In genomic region chr2:61512768-61513398, GRCh38 we compare ENCODE assay signal across 28 cellular contexts. TPM values are rescaled to one million over a fixed set of nuclear protein-coding genes. Genes with fewer than 3 reads are reported as not detected.
DNase-seq lines count a peak whose midpoint lies in the region; ATAC-seq and TF ChIP-seq lines count a peak whose summit lies in the region.
"Had no signal": no experiment of that assay in that cellular context is flagged by ENCODE, and none has a peak within 500 bp of the region (broad histone marks: within the 10 kb centered on the region; RNA-seq: fewer than 3 reads in every experiment).

No MANE protein-coding gene starts in this region.

- RAD21 ChIA-PET in HCT116 (lab: Charles Lee; ENCODE audit: low non-redundant PET in 1 of 2, low total read pairs in 2 of 2, uncharacterized antibody in 2 of 2, unreplicated experiment in 2 of 2) = no interaction called here

- intact Hi-C loops in HCT116 (cut with micrococcal nuclease) = no loop called here

- H3K4me2 ChIP-seq in HCT116 (ENCODE audit: low read length) = no peak overlapping the region
- H3K4me2 ChIP-seq: A549, KMS-11 had no signal

- no peak for ATAC-seq in activated T-cell treated with anti-CD3 and anti-CD28 coated beads, Interleukin-2, amount 50 U/mL, for 72 hours (replicated peaks in 1 of 2)
- ATAC-seq in HCT116 = no peak
- ATAC-seq in memory B cell (ENCODE audit: low read depth) = no peak
- no peak for ATAC-seq in stimulated activated effector memory CD8-positive, alpha-beta T cell treated with anti-CD3 and anti-CD28 coated beads, Interleukin-12 subunit alpha, Interleukin-12 subunit beta, amount 100 ng/mL, for 72 hours
- ATAC-seq: A549, GM12878, heart left ventricle had no signal

- H3K36me3 Mint-ChIP-seq in activated T-cell treated with anti-CD3 and anti-CD28 coated beads, Interleukin-2, amount 50 U/mL, for 72 hours (ENCODE audit: insufficient read depth in 2 of 2) = peaks cover 1 to 18% of the 10 kb centered on the region in 2 donors
- H3K36me3 Mint-ChIP-seq in memory B cell = peaks cover 15% of the 10 kb centered on the region
- peaks cover 100% of the 10 kb centered on the region for H3K36me3 Mint-ChIP-seq in stimulated activated effector memory CD8-positive, alpha-beta T cell treated with anti-CD3 and anti-CD28 coated beads, Interleukin-12 subunit alpha, Interleukin-12 subunit beta, amount 100 ng/mL, for 72 hours

- H3K4me3 ChIP-seq in HCT116 (replicated peaks in 1 of 2; ENCODE audit: low read depth in 1 of 2, low read length in 2 of 2) = no peak overlapping the region
- H3K4me3 ChIP-seq: A549, GM12878, heart left ventricle, SJSA1, upper lobe of left lung had no signal

- no peaks in the 10 kb centered on the region for H3K27me3 ChIP-seq in HCT116 (ENCODE audit: insufficient read depth, low read length)
- H3K27me3 ChIP-seq: heart left ventricle, SJSA1, upper lobe of left lung had no signal

- no peaks in the 10 kb centered on the region for H3K9me3 Mint-ChIP-seq in activated T-cell treated with anti-CD3 and anti-CD28 coated beads, Interleukin-2, amount 50 U/mL, for 72 hours
- H3K9me3 Mint-ChIP-seq in memory B cell = no peaks in the 10 kb centered on the region
- H3K9me3 Mint-ChIP-seq in stimulated activated effector memory CD8-positive, alpha-beta T cell treated with anti-CD3 and anti-CD28 coated beads, Interleukin-12 subunit alpha, Interleukin-12 subunit beta, amount 100 ng/mL, for 72 hours = no peaks in the 10 kb centered on the region
- H3K9me3 Mint-ChIP-seq: activated naive CD4-positive, alpha-beta T cell treated with anti-CD3 and anti-CD28 coated beads, Interleukin-2, amount 10 ng/mL, durations not matched to agents 7 days and 5 days; HFFc6 had no signal

- no peak overlapping the region for H3K4me3 Mint-ChIP-seq in activated T-cell treated with anti-CD3 and anti-CD28 coated beads, Interleukin-2, amount 50 U/mL, for 72 hours
- H3K4me3 Mint-ChIP-seq in memory B cell = no peak overlapping the region
- H3K4me3 Mint-ChIP-seq in stimulated activated effector memory CD8-positive, alpha-beta T cell treated with anti-CD3 and anti-CD28 coated beads, Interleukin-12 subunit alpha, Interleukin-12 subunit beta, amount 100 ng/mL, for 72 hours = no peak overlapping the region
- H3K4me3 Mint-ChIP-seq: activated naive CD4-positive, alpha-beta T cell treated with anti-CD3 and anti-CD28 coated beads, Interleukin-2, amount 10 ng/mL, durations not matched to agents 7 days and 5 days; HFFc6 had no signal

- H3K36me3 ChIP-seq in HCT116 (ENCODE audit: control insufficient read depth in 1 of 2, insufficient read depth in 2 of 2, low read length in 2 of 2) = peaks cover 24 to 38% of the 10 kb centered on the region in 2 experiments; a peak in 3 of 4 replicates

- DNase-seq in activated T-cell treated with anti-CD3 and anti-CD28 coated beads, Interleukin-2, amount 50 U/mL, for 72 hours = no peak
- DNase-seq in activated T-cell treated with anti-CD3 and anti-CD28 coated beads, Interleukin-2, amount 50 U/mL, for 1 hour = no peak
- DNase-seq in HCT116 (ENCODE audit: low read depth, low spot score) (no peak), memory B cell (ENCODE audit: low spot score in 2 of 2) (no peak), T-helper 9 cell (no peak), GM10248 (ENCODE audit: extremely low spot score) (no peak), GF-D8 (lab: John Stamatoyannopoulos, UW) (no peak)
- no peak for DNase-seq in stimulated activated effector memory CD8-positive, alpha-beta T cell treated with anti-CD3 and anti-CD28 coated beads, Interleukin-12 subunit alpha, Interleukin-12 subunit beta, amount 100 ng/mL, for 72 hours (ENCODE audit: low spot score in 2 of 2)
- DNase-seq: activated CD4-positive, alpha-beta T cell treated with anti-CD3 and anti-CD28 coated beads for 4 hours; activated naive CD4-positive, alpha-beta T cell treated with anti-CD3 and anti-CD28 coated beads, Interleukin-2, amount 10 ng/mL, durations not matched to agents 7 days and 5 days; AML-193; amygdala; Caco-2; DND-41; effector CD8-positive, alpha-beta T cell; heart left ventricle; HFFc6; MM.1S; NCI-H1417; NCI-H2081; NCI-H446; NCI-H774; stimulated activated CD8-positive, alpha-beta memory T cell treated with anti-CD3 and anti-CD28 coated beads, Interleukin-4, amount 100 ng/mL, for 48 hours; upper lobe of left lung had no signal

- peak overlapping the region; percentile 42 for H3K27ac Mint-ChIP-seq in activated T-cell treated with anti-CD3 and anti-CD28 coated beads, Interleukin-2, amount 50 U/mL, for 72 hours
- H3K27ac Mint-ChIP-seq in memory B cell = peak overlapping the region; percentile 45
- H3K27ac Mint-ChIP-seq in stimulated activated effector memory CD8-positive, alpha-beta T cell treated with anti-CD3 and anti-CD28 coated beads, Interleukin-12 subunit alpha, Interleukin-12 subunit beta, amount 100 ng/mL, for 72 hours = peak overlapping the region; percentile 78
- H3K27ac Mint-ChIP-seq: activated naive CD4-positive, alpha-beta T cell treated with anti-CD3 and anti-CD28 coated beads, Interleukin-2, amount 10 ng/mL, durations not matched to agents 7 days and 5 days; HFFc6 had no signal

- TF ChIP-seq RAD21 in HCT116 (IDR thresholded peaks at IDR 0.05; ENCODE audit: low read depth) = no peak

- H3K27ac ChIP-seq in HCT116 (ENCODE audit: low read depth, low read length) = 0 out of 2 replicates have a peak overlapping the region, but pooled peaks have one; percentile 5
- H3K27ac ChIP-seq: heart left ventricle, KMS-11, SJSA1, upper lobe of left lung had no signal

- POLR2A ChIA-PET in HCT116 (lab: Charles Lee) (no interaction called here), GM10248 (lab: Yijun Ruan, JAX) (no interaction called here)

- no peaks in the 10 kb centered on the region for H3K9me2 ChIP-seq in HCT116 (ENCODE audit: insufficient read depth)

- peaks cover 8% of the 10 kb centered on the region for H3K4me1 Mint-ChIP-seq in activated T-cell treated with anti-CD3 and anti-CD28 coated beads, Interleukin-2, amount 50 U/mL, for 72 hours (ENCODE audit: low read depth)
- peaks cover 7% of the 10 kb centered on the region for H3K4me1 Mint-ChIP-seq in memory B cell
- no peaks in the 10 kb centered on the region for H3K4me1 Mint-ChIP-seq in stimulated activated effector memory CD8-positive, alpha-beta T cell treated with anti-CD3 and anti-CD28 coated beads, Interleukin-12 subunit alpha, Interleukin-12 subunit beta, amount 100 ng/mL, for 72 hours

- no peak overlapping the region for H3K9ac ChIP-seq in HCT116 (ENCODE audit: low read length)
- H3K9ac ChIP-seq: KMS-11 had no signal

- no TSS peak for BruUV-seq in HCT116 (replicated peaks; lab: Mats Ljungman, UMichigan)

- H3K9me3 ChIP-seq in HCT116 (ENCODE audit: control insufficient read depth in 1 of 2, insufficient read depth in 1 of 2, low read depth in 1 of 2, low read length in 2 of 2) = no peaks in the 10 kb centered on the region
- H3K9me3 ChIP-seq: A549, Caco-2, heart left ventricle, SJSA1, upper lobe of left lung had no signal

- H4K20me1 ChIP-seq in HCT116 (ENCODE audit: insufficient read depth) = peaks cover 38% of the 10 kb centered on the region; the same call in 1 of the 2 replicates

- TF ChIP-seq CTCF in HCT116 (IDR thresholded peaks at IDR 0.05 in 2 of 3, conservative IDR thresholded peaks at IDR 0.05 in 1 of 3; ENCODE audit: borderline replicate concordance in 1 of 3, insufficient read depth in 1 of 3, low read depth in 2 of 3, low read length in 2 of 3) = no peak
- TF ChIP-seq CTCF in GM10248 (IDR thresholded peaks at IDR 0.05; ENCODE audit: control extremely low read depth, extremely low read depth, low read depth, missing control alignments) = no peak

- H3K4me1 ChIP-seq in HCT116 (ENCODE audit: control insufficient read depth in 1 of 2, insufficient read depth in 2 of 2, low read length in 2 of 2) = no peaks in the 10 kb centered on the region
- H3K4me1 ChIP-seq: SJSA1, upper lobe of left lung had no signal

- no peak overlapping the region for H2AFZ ChIP-seq in HCT116 (ENCODE audit: low read depth, low read length, poor library complexity, severe bottlenecking)

- no peak for TF ChIP-seq POLR2A in HCT116 (IDR thresholded peaks at IDR 0.05; ENCODE audit: borderline replicate concordance, extremely low read depth, insufficient read depth, insufficient read length)

- CTCF ChIA-PET in HCT116 (lab: Charles Lee) (no interaction called here), GM10248 (lab: Yijun Ruan, JAX) (interaction anchor here (1.0 to 2.3 kb wide), 3 partner anchors 10 to 16 kb away, joined by 3 to 6 read pairs (median 3); no protein-coding TSS in a partner anchor)

- peaks cover 100% of the 10 kb centered on the region for H3K79me2 ChIP-seq in HCT116 (ENCODE audit: insufficient read depth, low read length)

- H3K27me3 Mint-ChIP-seq in activated T-cell treated with anti-CD3 and anti-CD28 coated beads, Interleukin-2, amount 50 U/mL, for 72 hours (ENCODE audit: low read depth) = no peaks in the 10 kb centered on the region
- no peaks in the 10 kb centered on the region for H3K27me3 Mint-ChIP-seq in memory B cell
- H3K27me3 Mint-ChIP-seq: activated naive CD4-positive, alpha-beta T cell treated with anti-CD3 and anti-CD28 coated beads, Interleukin-2, amount 10 ng/mL, durations not matched to agents 7 days and 5 days had no signal

TF ChIP-seq in HCT116, 20 proteins besides CTCF, POLR2A, EP300 and RAD21 (continues in another document):
- no peak for TF ChIP-seq CBX3 (IDR thresholded peaks at IDR 0.05; ENCODE audit: low read depth)
- TF ChIP-seq EZH2 (IDR thresholded peaks at IDR 0.05) = no peak
- no peak for TF ChIP-seq MAX (IDR thresholded peaks at IDR 0.05)
- TF ChIP-seq SRF (IDR thresholded peaks at IDR 0.05; ENCODE audit: low read depth) = no peak
- no peak for TF ChIP-seq FOSL1 (IDR thresholded peaks at IDR 0.05; ENCODE audit: low read depth)
- no peak for TF ChIP-seq TCF7L2 (IDR thresholded peaks at IDR 0.05; ENCODE audit: borderline replicate concordance, extremely low read depth, insufficient read depth, insufficient read length)

RNA-seq across cellular contexts. Expression of gene XPO1, which starts 25.3 kb away (rescaled TPM):
- total RNA-seq in activated T-cell treated with anti-CD3 and anti-CD28 coated beads, Interleukin-2, amount 50 U/mL, for 72 hours = 100 to 1,000 TPM; 130 to 161 TPM
- 184 TPM for total RNA-seq in HCT116 (2021; ENCODE audit: unreplicated experiment)
- 43.6 and 63.2 TPM in 2 replicates for polyA plus RNA-seq in HCT116 (2012)

RNA-seq across cellular contexts. Expression of gene USP34, which starts 42.0 kb away (rescaled TPM):
- 100 to 1,000 TPM in 1 of 2 donors, 10 to 100 TPM in 1; 100.0 to 104 TPM for total RNA-seq in activated T-cell treated with anti-CD3 and anti-CD28 coated beads, Interleukin-2, amount 50 U/mL, for 72 hours
- 76.3 TPM for total RNA-seq in HCT116 (2021; ENCODE audit: unreplicated experiment)
- polyA plus RNA-seq in HCT116 (2012) = 30.0 and 33.0 TPM in 2 replicates
